ENCODE assay signal across 13 cellular contexts in the genomic region with DNA sequence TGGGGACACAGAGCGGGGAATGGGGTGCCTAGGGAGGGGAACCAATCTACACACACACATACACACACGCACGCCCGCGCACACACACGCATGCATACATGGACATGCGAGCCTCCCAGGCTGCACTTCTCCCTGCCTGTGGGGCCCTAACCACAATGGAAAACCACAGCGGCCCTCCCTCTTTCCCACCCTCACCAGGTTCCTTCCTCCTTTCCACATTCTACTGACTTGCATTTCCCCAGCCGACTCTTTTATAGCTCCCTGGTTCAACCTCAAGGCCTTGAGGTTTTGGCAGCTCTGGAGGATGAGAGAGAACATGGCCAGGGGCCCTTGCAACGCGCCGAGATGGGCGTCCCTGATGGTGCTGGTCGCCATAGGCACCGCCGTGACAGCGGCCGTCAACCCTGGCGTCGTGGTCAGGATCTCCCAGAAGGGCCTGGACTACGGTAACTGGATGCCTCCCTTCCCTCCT. TPM values are rescaled to one million over a fixed set of nuclear protein-coding genes. Genes with fewer than 3 reads are reported as not detected.
DNase-seq lines count a peak whose midpoint lies in the region; ATAC-seq and TF ChIP-seq lines count a peak whose summit lies in the region.
"Had no signal": no experiment of that assay in that cellular context is flagged by ENCODE, and none has a peak within 500 bp of the region (broad histone marks: within the 10 kb centered on the region; RNA-seq: fewer than 3 reads in every experiment).

A gene (plus strand): TSS at position 249 of the 472 bp plus-strand sequence. CDS start 68 bp downstream, at position 317.

- CTCF ChIA-PET in activated CD8-positive, alpha-beta memory T cell treated with anti-CD3 and anti-CD28 coated beads, Interleukin-2, amount 10 ng/mL, durations not matched to agents 7 days and 5 days (lab: Charles Lee), result interaction anchor here (1.4 kb wide), 1 partner anchor 79 kb away, joined by 4 read pairs; no protein-coding TSS in a partner anchor

- intact Hi-C loops in left ventricle myocardium superior (cut with micrococcal nuclease) (no loop called here), dorsolateral prefrontal cortex (cut with DNase I) (no loop called here)

- no peak for TF ChIP-seq CTCF in dorsolateral prefrontal cortex (IDR thresholded peaks at IDR 0.05 in 54 of 56, conservative IDR thresholded peaks at IDR 0.05 in 2 of 56; ENCODE audit: low read depth in 1 of 56, partially characterized antibody in 56 of 56)

- ATAC-seq in activated CD8-positive, alpha-beta memory T cell treated with anti-CD3 and anti-CD28 coated beads, Interleukin-2, amount 10 ng/mL, durations not matched to agents 7 days and 5 days, result peak; percentile 36
- peak; percentile 24 for ATAC-seq in left ventricle myocardium superior
- ATAC-seq in HG02642 (IDR thresholded peaks at IDR 0.05; ENCODE audit: poor library complexity, unreplicated experiment), result no peak

- H3K27me3 ChIP-seq in dorsolateral prefrontal cortex, result no peaks in the 10 kb centered on the region
- H3K27me3 ChIP-seq: vagina had no signal

- no peak for DNase-seq in activated CD8-positive, alpha-beta memory T cell treated with anti-CD3 and anti-CD28 coated beads, Interleukin-2, amount 10 ng/mL, durations not matched to agents 7 days and 5 days
- DNase-seq in activated CD8-positive, alpha-beta memory T cell treated with anti-CD3 and anti-CD28 coated beads, Interleukin-2, amount 50 U/mL, for 48 hours, result no peak
- peak; percentile 80 for DNase-seq in SW480 (ENCODE audit: low spot score)
- no peak for DNase-seq in left ventricle myocardium superior
- DNase-seq in dorsolateral prefrontal cortex, result no peak
- DNase-seq in caudate nucleus (lab: John Stamatoyannopoulos, UW), result no peak
- DNase-seq: ACHN; activated naive CD4-positive, alpha-beta T cell treated with anti-CD3 and anti-CD28 coated beads, Interleukin-2, amount 50 U/mL, for 16 hours had no signal

- H3K4me1 Mint-ChIP-seq in activated CD8-positive, alpha-beta memory T cell treated with anti-CD3 and anti-CD28 coated beads, Interleukin-2, amount 10 ng/mL, durations not matched to agents 7 days and 5 days, result peaks cover 27% of the 10 kb centered on the region
- H3K4me1 Mint-ChIP-seq in stimulated activated naive CD8-positive, alpha-beta T cell treated with anti-CD3 and anti-CD28 coated beads, Interleukin-15, Interleukin-2, amounts not matched to agents 100 ng/mL and 50 ng/mL, for 24 hours (ENCODE audit: low read depth), result peaks cover 22% of the 10 kb centered on the region

- no peak within 1 kb of the TSS for H3K4me3 Mint-ChIP-seq in activated CD8-positive, alpha-beta memory T cell treated with anti-CD3 and anti-CD28 coated beads, Interleukin-2, amount 10 ng/mL, durations not matched to agents 7 days and 5 days
- H3K4me3 Mint-ChIP-seq in stimulated activated naive CD8-positive, alpha-beta T cell treated with anti-CD3 and anti-CD28 coated beads, Interleukin-15, Interleukin-2, amounts not matched to agents 100 ng/mL and 50 ng/mL, for 24 hours, result peak within 1 kb of the TSS; percentile 18

- no peaks in the 10 kb centered on the region for H3K36me3 Mint-ChIP-seq in activated CD8-positive, alpha-beta memory T cell treated with anti-CD3 and anti-CD28 coated beads, Interleukin-2, amount 10 ng/mL, durations not matched to agents 7 days and 5 days
- no peaks in the 10 kb centered on the region for H3K36me3 Mint-ChIP-seq in stimulated activated naive CD8-positive, alpha-beta T cell treated with anti-CD3 and anti-CD28 coated beads, Interleukin-15, Interleukin-2, amounts not matched to agents 100 ng/mL and 50 ng/mL, for 24 hours (ENCODE audit: low read depth)

- no peak within 1 kb of the TSS for H3K27ac Mint-ChIP-seq in activated CD8-positive, alpha-beta memory T cell treated with anti-CD3 and anti-CD28 coated beads, Interleukin-2, amount 10 ng/mL, durations not matched to agents 7 days and 5 days
- H3K27ac Mint-ChIP-seq in stimulated activated naive CD8-positive, alpha-beta T cell treated with anti-CD3 and anti-CD28 coated beads, Interleukin-15, Interleukin-2, amounts not matched to agents 100 ng/mL and 50 ng/mL, for 24 hours, result no peak within 1 kb of the TSS

- peak within 1 kb of the TSS in 21 of 59 donors; percentile 8 to 48 (median 33) for H3K4me3 ChIP-seq in dorsolateral prefrontal cortex
- H3K4me3 ChIP-seq: pancreas, vagina had no signal

- H3K9me3 Mint-ChIP-seq in activated CD8-positive, alpha-beta memory T cell treated with anti-CD3 and anti-CD28 coated beads, Interleukin-2, amount 10 ng/mL, durations not matched to agents 7 days and 5 days (ENCODE audit: low read depth), result no peaks in the 10 kb centered on the region
- no peaks in the 10 kb centered on the region for H3K9me3 Mint-ChIP-seq in stimulated activated naive CD8-positive, alpha-beta T cell treated with anti-CD3 and anti-CD28 coated beads, Interleukin-15, Interleukin-2, amounts not matched to agents 100 ng/mL and 50 ng/mL, for 24 hours

- H3K27ac ChIP-seq in dorsolateral prefrontal cortex (peak within 1 kb of the TSS in 1 of 59 donors; percentile 34), caudate nucleus (ENCODE audit: low read depth, low read length) (no peak within 1 kb of the TSS)
- H3K27ac ChIP-seq: pancreas, vagina had no signal

- H3K27me3 Mint-ChIP-seq in activated CD8-positive, alpha-beta memory T cell treated with anti-CD3 and anti-CD28 coated beads, Interleukin-2, amount 10 ng/mL, durations not matched to agents 7 days and 5 days, result peaks cover 52% of the 10 kb centered on the region
- peaks cover 65% of the 10 kb centered on the region for H3K27me3 Mint-ChIP-seq in stimulated activated naive CD8-positive, alpha-beta T cell treated with anti-CD3 and anti-CD28 coated beads, Interleukin-15, Interleukin-2, amounts not matched to agents 100 ng/mL and 50 ng/mL, for 24 hours

RNA-seq across cellular contexts. Expression of the gene that starts here (rescaled TPM):
- total RNA-seq in activated CD8-positive, alpha-beta memory T cell treated with anti-CD3 and anti-CD28 coated beads, Interleukin-2, amount 10 ng/mL, durations not matched to agents 7 days and 5 days, result not detected
- not detected for total RNA-seq in left ventricle myocardium superior
- 1 to 10 TPM in 4 of 120 experiments, under 1 TPM in 11, not detected in 105; 0.23 to 1.5 (median 0.42) TPM for total RNA-seq in dorsolateral prefrontal cortex
- total RNA-seq: endothelial cell of umbilical vein, vagina had no signal

Comparison
In these comparisons a context has a peak if more than half of its experiments do, and no peak if none do; other contexts are left out.
1. Peak in ATAC-seq in activated CD8-positive, alpha-beta memory T cell treated with anti-CD3 and anti-CD28 coated beads, Interleukin-2, amount 10 ng/mL, durations not matched to agents 7 days and 5 days; RNA of the gene not detected or under 1 TPM.
2. Peak in ATAC-seq in left ventricle myocardium superior; RNA of the gene not detected or under 1 TPM.